In the genomic region with DNA sequence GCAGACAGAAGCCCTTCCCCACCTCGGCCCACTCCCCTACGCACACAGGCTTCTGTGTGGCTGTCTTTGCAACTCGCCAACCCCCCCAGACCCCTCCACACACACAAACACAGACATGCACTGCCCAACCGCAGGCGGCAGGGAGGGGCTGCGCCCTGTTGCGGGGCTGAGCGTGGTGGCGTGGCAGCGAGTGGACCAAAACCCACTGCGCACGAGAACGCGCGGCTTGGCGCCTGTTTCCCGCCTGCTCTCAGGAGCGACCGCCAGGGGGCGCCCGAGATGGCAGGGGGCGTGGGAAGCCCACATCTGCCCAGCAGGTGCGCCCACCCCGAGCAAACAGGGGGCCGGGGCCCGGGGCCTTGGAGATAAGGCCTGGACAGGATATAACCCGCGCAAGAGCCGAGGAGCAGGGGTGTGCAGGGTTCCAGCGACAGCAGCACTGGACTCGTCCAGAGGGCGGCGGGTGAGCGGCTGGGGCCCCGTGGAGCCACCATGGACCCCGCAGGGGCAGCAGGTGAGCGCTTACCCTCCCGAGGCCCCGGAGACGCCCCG, we compare ENCODE assay signal across 8 cellular contexts.
DNase-seq lines count a peak whose midpoint lies in the region; ATAC-seq and TF ChIP-seq lines count a peak whose summit lies in the region.

A gene with protein sequence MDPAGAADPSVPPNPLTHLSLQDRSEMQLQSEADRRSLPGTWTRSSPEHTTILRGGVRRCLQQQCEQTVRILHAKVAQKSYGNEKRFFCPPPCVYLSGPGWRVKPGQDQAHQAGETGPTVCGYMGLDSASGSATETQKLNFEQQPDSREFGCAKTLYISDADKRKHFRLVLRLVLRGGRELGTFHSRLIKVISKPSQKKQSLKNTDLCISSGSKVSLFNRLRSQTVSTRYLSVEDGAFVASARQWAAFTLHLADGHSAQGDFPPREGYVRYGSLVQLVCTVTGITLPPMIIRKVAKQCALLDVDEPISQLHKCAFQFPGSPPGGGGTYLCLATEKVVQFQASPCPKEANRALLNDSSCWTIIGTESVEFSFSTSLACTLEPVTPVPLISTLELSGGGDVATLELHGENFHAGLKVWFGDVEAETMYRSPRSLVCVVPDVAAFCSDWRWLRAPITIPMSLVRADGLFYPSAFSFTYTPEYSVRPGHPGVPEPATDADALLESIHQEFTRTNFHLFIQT (plus strand): TSS at position 410 of the 552 bp plus-strand sequence. CDS start 83 bp downstream, at position 493.

- H3K9ac ChIP-seq in parathyroid adenoma, result no peak within 1 kb of the TSS

- H3K4me1 ChIP-seq in parathyroid adenoma, result no peaks in the 10 kb centered on the region

- ATAC-seq in HG02571 (IDR thresholded peaks at IDR 0.05; ENCODE audit: unreplicated experiment) (no peak), HG02763 (IDR thresholded peaks at IDR 0.05; ENCODE audit: unreplicated experiment) (no peak), GM18498 (IDR thresholded peaks at IDR 0.05; ENCODE audit: unreplicated experiment) (no peak)

- no peak within 1 kb of the TSS for H3K4me3 ChIP-seq in WI38 (ENCODE audit: low read depth, low read length)
- H3K4me3 ChIP-seq in parathyroid adenoma (ENCODE audit: low read depth, low read length), result no peak within 1 kb of the TSS

- in situ Hi-C loops in GM13977 (cut with MboI; ENCODE audit: low pct_unique_long_range_greater_than_20kb, low sequenced_read_pairs, unreplicated experiment), result no loop called here

- H3K36me3 ChIP-seq in parathyroid adenoma (ENCODE audit: control insufficient read depth, insufficient read depth, low read length), result no peaks in the 10 kb centered on the region

- no peaks in the 10 kb centered on the region for H3K79me2 ChIP-seq in parathyroid adenoma

- H3K27me3 ChIP-seq in parathyroid adenoma (ENCODE audit: control insufficient read depth, insufficient read depth, low read length), result no peaks in the 10 kb centered on the region

- H3K9me3 ChIP-seq in parathyroid adenoma (ENCODE audit: control insufficient read depth, low read length), result no peaks in the 10 kb centered on the region

- no peak within 1 kb of the TSS for H3K4me2 ChIP-seq in parathyroid adenoma (ENCODE audit: low read length)

- H2AFZ ChIP-seq in parathyroid adenoma, result no peak within 1 kb of the TSS

- DNase-seq in GM13977 (ENCODE audit: low spot score) (peak; percentile 69), OCI-M1 (lab: John Stamatoyannopoulos, UW) (no peak)
- peak; percentile 38 for DNase-seq in effector CD4-positive, alpha-beta T cell

- H3K27ac ChIP-seq in parathyroid adenoma, result no peak within 1 kb of the TSS

- TF ChIP-seq CTCF in GM13977 (IDR thresholded peaks at IDR 0.05; ENCODE audit: extremely low read depth, insufficient read depth, missing control alignments) (peak; percentile 84), WI38 (IDR thresholded peaks at IDR 0.05; ENCODE audit: low read depth, low read length) (peak; percentile 90), parathyroid adenoma (IDR thresholded peaks at IDR 0.05) (peak; percentile 73)
